ENCODE assay signal across 8 cellular contexts in the genomic region with DNA sequence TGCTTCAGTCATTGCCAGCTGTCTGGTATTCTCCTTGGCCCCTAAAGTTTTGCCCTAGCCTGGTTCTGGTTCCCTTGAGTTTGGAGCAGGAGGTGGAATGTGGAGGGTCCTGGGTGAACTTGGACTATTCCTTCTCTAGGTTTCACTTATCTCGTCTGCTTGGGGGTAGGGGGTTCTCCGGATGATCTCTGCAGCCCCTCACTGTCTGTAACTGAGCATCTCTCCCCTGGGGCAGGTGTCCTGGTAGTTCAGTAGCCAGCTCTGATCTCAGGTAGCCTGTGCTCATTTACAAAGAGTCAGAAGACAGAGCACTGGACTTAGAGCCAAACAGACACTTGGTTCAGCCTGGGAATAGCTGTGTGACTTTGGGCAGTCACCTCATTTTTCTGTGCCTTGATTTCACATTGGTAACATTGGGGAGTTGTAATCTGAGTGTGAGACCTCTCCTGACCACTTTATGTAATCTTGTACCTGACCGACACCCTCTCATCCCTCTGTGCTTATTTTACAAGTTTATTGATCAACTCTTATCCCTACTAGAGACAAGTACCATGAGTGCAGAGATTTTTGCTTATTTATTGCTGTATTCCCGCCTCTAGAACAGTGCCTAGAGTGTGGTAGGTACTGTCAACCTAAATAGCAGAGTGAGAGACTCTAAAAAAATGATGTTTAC. TPM values are rescaled to one million over a fixed set of nuclear protein-coding genes. Genes with fewer than 3 reads are reported as not detected.
DNase-seq lines count a peak whose midpoint lies in the region; ATAC-seq, FAIRE-seq and TF ChIP-seq lines count a peak whose summit lies in the region.

No MANE protein-coding gene starts in this region.

- peak; percentile 76 for FAIRE-seq in GM12892 (lab: Jason Lieb, UNC)

- peak overlapping the region; percentile 42 for H3K27ac ChIP-seq in RWPE2 (ENCODE audit: poor library complexity, severe bottlenecking)

- no peaks in the 10 kb centered on the region for H3K36me3 ChIP-seq in RWPE2 (ENCODE audit: low read depth)

- H3K27me3 ChIP-seq in RWPE2 (ENCODE audit: insufficient read depth, poor library complexity, severe bottlenecking): no peaks in the 10 kb centered on the region

- H3K4me1 ChIP-seq in RWPE2 (ENCODE audit: insufficient read depth, poor library complexity, severe bottlenecking): no peaks in the 10 kb centered on the region

- H3K4me3 ChIP-seq in RWPE2 (ENCODE audit: severe bottlenecking) (peak overlapping the region; percentile 98), fibroblast of the aortic adventitia (ENCODE audit: low read depth, low read length) (peak overlapping the region; percentile 95), skeletal muscle cell (ENCODE audit: low read depth, low read length) (peak overlapping the region; percentile 95)

- ATAC-seq in RWPE2 (ENCODE audit: low read depth): peak; percentile 7; the same call in 1 of the 3 replicates

- TF ChIP-seq CTCF in RWPE2 (IDR thresholded peaks at IDR 0.05; ENCODE audit: poor library complexity, severe bottlenecking) (no peak), fibroblast of the aortic adventitia (IDR thresholded peaks at IDR 0.05; ENCODE audit: insufficient read depth, low read length) (no peak)

- H3K9me3 ChIP-seq in RWPE2 (ENCODE audit: severe bottlenecking): no peaks in the 10 kb centered on the region

- TF ChIP-seq POLR2A in GM12892 (IDR thresholded peaks at IDR 0.05; ENCODE audit: low read depth, low read length): no peak

- DNase-seq in GM12892 (ENCODE audit: insufficient read length) (no peak), RWPE2 (ENCODE audit: low spot score) (no peak), fibroblast of the aortic adventitia (ENCODE audit: low read depth) (no peak), skeletal muscle cell (ENCODE audit: low read depth) (no peak), DMS53 treated with DMSO at 0.1 percent for 48 hours (lab: John Stamatoyannopoulos, UW; ENCODE audit: unreplicated experiment) (no peak), medulla oblongata (ENCODE audit: extremely low spot score) (no peak), SHP77 treated with DMSO at 0.1 percent for 48 hours (lab: John Stamatoyannopoulos, UW) (no peak), AG08395 (ENCODE audit: low spot score) (no peak)

RNA-seq across cellular contexts. Expression of gene CCDC134, which starts 0.8 kb away (rescaled TPM):
- 6.9 TPM for polyA plus RNA-seq in GM12892 (2012; ENCODE audit: missing spikeins)
- 5.7 and 8.1 TPM in 2 replicates for total RNA-seq in fibroblast of the aortic adventitia (ENCODE audit: low replicate concordance)

RNA-seq across cellular contexts. Expression of gene SREBF2, which starts 31.6 kb away (rescaled TPM):
- polyA plus RNA-seq in GM12892 (2012; ENCODE audit: missing spikeins): 99.3 TPM
- 52.8 and 112 TPM in 2 replicates for total RNA-seq in fibroblast of the aortic adventitia (ENCODE audit: low replicate concordance)
